2 cellular contexts compared by ENCODE assay signal in the genomic region with DNA sequence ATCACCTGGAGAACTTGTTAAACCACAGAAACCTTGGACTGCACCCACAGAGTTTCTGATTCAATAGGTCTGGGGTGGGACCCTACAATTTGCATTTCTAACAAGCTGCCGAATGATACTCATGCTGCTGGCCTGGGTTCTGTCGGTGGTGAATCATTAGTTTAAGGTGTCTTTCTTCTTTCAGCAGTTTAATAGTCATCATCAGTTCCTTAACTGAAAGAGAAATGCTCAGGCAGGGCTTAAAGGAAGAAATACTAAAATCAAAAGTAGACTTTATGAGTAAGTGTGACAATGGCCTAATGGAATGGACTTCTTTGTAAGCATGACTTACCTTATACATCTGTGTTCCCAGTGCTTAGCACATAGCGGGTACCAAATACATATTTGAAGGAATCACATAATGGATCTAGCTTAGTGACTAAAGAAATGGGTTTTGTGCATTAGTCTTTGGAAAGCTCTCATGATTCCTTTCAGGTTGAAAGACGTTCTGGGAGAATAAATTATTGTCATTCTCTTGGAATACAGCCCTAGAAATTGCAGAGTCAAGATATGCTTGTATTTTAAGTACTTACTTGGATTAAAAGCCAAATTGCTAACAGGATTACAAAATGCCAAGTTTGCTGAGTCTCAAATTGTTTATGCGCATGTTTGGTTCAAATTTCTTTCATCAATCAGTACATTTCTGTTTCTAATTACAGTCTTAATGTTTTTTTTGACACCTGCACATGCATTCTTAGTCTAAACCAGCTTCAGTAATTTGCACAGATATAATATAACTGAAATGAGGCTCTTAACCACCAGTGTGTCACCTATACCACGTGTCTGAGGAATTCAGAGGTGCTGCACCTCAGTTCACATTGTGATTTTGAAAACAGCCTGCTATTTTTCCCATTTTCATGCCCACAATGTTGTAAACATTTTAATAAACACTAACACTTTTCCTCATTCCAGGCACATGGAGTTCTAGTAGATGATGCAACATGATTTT.
A peak's percentile ranks its signal among the peaks of the same experiment; 100 is the strongest.
TF ChIP-seq lines count a peak whose summit lies in the region.

No MANE protein-coding gene starts in this region.

TF ChIP-seq in neural cell, 6 proteins besides CTCF, POLR2A, EP300 and RAD21 (continued from another document):
- TF ChIP-seq, protein P1, sequence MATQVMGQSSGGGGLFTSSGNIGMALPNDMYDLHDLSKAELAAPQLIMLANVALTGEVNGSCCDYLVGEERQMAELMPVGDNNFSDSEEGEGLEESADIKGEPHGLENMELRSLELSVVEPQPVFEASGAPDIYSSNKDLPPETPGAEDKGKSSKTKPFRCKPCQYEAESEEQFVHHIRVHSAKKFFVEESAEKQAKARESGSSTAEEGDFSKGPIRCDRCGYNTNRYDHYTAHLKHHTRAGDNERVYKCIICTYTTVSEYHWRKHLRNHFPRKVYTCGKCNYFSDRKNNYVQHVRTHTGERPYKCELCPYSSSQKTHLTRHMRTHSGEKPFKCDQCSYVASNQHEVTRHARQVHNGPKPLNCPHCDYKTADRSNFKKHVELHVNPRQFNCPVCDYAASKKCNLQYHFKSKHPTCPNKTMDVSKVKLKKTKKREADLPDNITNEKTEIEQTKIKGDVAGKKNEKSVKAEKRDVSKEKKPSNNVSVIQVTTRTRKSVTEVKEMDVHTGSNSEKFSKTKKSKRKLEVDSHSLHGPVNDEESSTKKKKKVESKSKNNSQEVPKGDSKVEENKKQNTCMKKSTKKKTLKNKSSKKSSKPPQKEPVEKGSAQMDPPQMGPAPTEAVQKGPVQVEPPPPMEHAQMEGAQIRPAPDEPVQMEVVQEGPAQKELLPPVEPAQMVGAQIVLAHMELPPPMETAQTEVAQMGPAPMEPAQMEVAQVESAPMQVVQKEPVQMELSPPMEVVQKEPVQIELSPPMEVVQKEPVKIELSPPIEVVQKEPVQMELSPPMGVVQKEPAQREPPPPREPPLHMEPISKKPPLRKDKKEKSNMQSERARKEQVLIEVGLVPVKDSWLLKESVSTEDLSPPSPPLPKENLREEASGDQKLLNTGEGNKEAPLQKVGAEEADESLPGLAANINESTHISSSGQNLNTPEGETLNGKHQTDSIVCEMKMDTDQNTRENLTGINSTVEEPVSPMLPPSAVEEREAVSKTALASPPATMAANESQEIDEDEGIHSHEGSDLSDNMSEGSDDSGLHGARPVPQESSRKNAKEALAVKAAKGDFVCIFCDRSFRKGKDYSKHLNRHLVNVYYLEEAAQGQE (IDR thresholded peaks at IDR 0.05; ENCODE audit: borderline replicate concordance) = peak; percentile 48

TF ChIP-seq in HepG2, 621 proteins besides CTCF, POLR2A, EP300 and RAD21:
- no peak for TF ChIP-seq KDM4B (CRISPR knock-in tag; IDR thresholded peaks at IDR 0.05)
- TF ChIP-seq, protein P2, sequence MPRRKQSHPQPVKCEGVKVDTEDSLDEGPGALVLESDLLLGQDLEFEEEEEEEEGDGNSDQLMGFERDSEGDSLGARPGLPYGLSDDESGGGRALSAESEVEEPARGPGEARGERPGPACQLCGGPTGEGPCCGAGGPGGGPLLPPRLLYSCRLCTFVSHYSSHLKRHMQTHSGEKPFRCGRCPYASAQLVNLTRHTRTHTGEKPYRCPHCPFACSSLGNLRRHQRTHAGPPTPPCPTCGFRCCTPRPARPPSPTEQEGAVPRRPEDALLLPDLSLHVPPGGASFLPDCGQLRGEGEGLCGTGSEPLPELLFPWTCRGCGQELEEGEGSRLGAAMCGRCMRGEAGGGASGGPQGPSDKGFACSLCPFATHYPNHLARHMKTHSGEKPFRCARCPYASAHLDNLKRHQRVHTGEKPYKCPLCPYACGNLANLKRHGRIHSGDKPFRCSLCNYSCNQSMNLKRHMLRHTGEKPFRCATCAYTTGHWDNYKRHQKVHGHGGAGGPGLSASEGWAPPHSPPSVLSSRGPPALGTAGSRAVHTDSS (CRISPR knock-in tag; conservative IDR thresholded peaks at IDR 0.05) = no peak
TF ChIP-seq in HepG2: peak in this region for 0.
